Comparison of ENCODE assay signal across 18 cellular contexts in the genomic region with DNA sequence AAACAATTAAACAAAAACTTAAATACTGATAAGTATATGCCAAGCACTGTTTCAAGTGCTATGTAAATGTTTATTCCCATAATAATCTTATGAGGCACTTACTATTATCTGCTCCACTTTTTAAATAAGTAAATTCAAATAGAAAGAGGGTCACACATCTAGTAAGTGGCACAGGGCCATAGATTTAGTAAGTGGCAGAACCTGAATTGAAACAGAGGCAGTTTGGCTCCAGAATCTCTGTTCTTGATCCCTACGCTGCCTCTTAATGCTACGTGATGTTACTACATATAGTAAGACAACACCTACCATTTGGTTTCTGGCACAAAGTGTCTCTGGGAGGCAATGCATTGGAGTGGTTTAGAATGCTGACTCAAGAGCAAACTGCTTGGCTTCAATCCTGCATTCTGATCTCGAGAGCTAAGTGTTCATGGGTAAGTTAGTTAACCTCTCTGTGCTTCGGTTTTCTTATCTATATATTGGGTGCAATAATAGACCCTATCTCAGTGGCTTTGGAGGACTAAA.
"Had no signal": no experiment of that assay in that cellular context is flagged by ENCODE, and none has a peak within 500 bp of the region (broad histone marks: within the 10 kb centered on the region; RNA-seq: fewer than 3 reads in every experiment).

No MANE protein-coding gene starts in this region.

- H3K27ac ChIP-seq: adrenal gland, brain microvascular endothelial cell, prostate gland, sigmoid colon had no signal

- H3K9me3 ChIP-seq: adrenal gland, prostate gland, sigmoid colon had no signal

- DNase-seq: activated CD4-positive, alpha-beta T cell treated with anti-CD3 and anti-CD28 coated beads, Interleukin-2, amount 10 ng/mL, durations not matched to agents 7 days and 5 days; activated CD4-positive, CD25-positive, alpha-beta regulatory T cell; activated CD8-positive, alpha-beta memory T cell treated with anti-CD3 and anti-CD28 coated beads for 24 hours; activated naive CD4-positive, alpha-beta T cell treated with anti-CD3 and anti-CD28 coated beads, Interleukin-2, amount 10 ng/mL, durations not matched to agents 7 days and 5 days; activated T-cell treated with anti-CD3 and anti-CD28 coated beads for 4 hours; adrenal gland; brain microvascular endothelial cell; dermis blood vessel endothelial cell; endodermal cell; nucleus accumbens; sigmoid colon; stimulated activated CD4-positive, alpha-beta T cell treated with anti-CD3 and anti-CD28 coated beads, Interleukin-12 subunit alpha, Interleukin-12 subunit beta, amount 100 ng/mL, for 4 hours; stimulated activated CD4-positive, alpha-beta T cell treated with anti-CD3 and anti-CD28 coated beads, Interleukin-2, amount 100 ng/mL, for 48 hours; stimulated activated CD8-positive, alpha-beta memory T cell treated with anti-CD3 and anti-CD28 coated beads, Interleukin-4, amount 100 ng/mL, for 48 hours; stimulated activated naive CD8-positive, alpha-beta T cell treated with anti-CD3 and anti-CD28 coated beads, Interleukin-15, Interleukin-2, amounts not matched to agents 100 U/mL and 50 U/mL, for 24 hours; T-helper 2 cell had no signal

- ATAC-seq: natural killer cell treated with Interleukin-12 subunit alpha and Interleukin-12 subunit beta and Interleukin-15 and Interleukin-18, amount 100 ng/mL, for 72 hours; stimulated activated naive CD8-positive, alpha-beta T cell treated with anti-CD3 and anti-CD28 coated beads, Interleukin-15, Interleukin-2, amounts not matched to agents 100 U/mL and 50 U/mL, for 24 hours had no signal

- H3K4me1 ChIP-seq: adrenal gland, prostate gland had no signal

- H3K36me3 ChIP-seq: adrenal gland, brain microvascular endothelial cell, prostate gland, sigmoid colon had no signal

- H3K4me3 ChIP-seq: adrenal gland, prostate gland, sigmoid colon had no signal

- H3K27me3 ChIP-seq: adrenal gland, brain microvascular endothelial cell, sigmoid colon had no signal
